In the genomic region with DNA sequence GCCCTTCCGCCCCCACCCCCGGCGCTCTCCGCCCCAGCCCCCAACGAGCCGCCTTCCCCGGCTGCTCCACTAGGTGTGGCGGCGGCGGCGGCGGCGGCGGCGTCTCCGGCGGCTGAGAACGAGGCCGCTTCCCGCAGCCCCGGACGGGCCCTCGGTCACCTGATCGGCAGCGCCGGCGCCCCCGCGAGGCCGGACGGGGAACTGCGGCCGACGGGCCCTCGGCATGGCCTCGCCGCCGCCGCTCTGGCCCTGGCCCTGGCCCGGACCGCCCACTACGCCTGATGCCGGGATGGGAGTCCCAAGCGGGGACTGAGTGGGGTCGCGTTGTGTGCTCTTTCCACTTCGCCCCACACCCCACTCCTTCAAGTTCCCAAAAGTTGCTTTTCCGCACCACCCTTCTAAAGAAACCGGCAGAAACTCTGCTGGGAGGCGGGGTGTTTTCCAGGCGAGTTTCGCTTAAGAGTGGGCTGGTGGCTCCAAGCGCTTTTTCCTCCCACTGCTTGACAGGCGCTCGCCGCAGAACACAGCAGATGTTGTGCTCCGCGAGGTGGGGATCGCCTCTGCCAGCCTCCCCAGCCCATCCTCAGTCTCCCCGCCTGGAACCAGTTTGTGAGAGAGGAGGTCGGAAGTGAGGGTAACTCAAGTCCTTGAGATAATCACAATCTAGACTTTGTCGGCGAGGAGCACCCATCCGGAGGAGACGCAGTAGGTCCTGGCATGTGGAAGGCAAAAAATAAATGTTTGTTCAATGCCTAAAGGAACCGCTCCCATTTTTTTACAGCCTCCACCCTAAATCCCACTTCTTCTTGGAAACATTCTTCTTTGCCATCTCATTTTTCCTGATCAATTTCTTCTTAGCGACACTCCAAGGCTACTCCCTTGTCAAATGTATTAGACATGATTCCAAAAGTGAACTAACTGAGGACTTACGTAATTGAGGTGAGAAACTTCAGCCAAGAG, we compare ENCODE assay signal across 8 cellular contexts. TPM values are rescaled to one million over a fixed set of nuclear protein-coding genes. Genes with fewer than 3 reads are reported as not detected.
DNase-seq lines count a peak whose midpoint lies in the region; ATAC-seq and TF ChIP-seq lines count a peak whose summit lies in the region.

A gene with protein sequence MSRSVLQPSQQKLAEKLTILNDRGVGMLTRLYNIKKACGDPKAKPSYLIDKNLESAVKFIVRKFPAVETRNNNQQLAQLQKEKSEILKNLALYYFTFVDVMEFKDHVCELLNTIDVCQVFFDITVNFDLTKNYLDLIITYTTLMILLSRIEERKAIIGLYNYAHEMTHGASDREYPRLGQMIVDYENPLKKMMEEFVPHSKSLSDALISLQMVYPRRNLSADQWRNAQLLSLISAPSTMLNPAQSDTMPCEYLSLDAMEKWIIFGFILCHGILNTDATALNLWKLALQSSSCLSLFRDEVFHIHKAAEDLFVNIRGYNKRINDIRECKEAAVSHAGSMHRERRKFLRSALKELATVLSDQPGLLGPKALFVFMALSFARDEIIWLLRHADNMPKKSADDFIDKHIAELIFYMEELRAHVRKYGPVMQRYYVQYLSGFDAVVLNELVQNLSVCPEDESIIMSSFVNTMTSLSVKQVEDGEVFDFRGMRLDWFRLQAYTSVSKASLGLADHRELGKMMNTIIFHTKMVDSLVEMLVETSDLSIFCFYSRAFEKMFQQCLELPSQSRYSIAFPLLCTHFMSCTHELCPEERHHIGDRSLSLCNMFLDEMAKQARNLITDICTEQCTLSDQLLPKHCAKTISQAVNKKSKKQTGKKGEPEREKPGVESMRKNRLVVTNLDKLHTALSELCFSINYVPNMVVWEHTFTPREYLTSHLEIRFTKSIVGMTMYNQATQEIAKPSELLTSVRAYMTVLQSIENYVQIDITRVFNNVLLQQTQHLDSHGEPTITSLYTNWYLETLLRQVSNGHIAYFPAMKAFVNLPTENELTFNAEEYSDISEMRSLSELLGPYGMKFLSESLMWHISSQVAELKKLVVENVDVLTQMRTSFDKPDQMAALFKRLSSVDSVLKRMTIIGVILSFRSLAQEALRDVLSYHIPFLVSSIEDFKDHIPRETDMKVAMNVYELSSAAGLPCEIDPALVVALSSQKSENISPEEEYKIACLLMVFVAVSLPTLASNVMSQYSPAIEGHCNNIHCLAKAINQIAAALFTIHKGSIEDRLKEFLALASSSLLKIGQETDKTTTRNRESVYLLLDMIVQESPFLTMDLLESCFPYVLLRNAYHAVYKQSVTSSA (minus strand): TSS at position 117 of the 960 bp plus-strand sequence. CDS start 358 bp downstream, outside the sequence.

- peak within 1 kb of the TSS; percentile 89 for H3K27ac ChIP-seq in 22Rv1

- peak; percentile 95 for TF ChIP-seq CTCF in 22Rv1 (IDR thresholded peaks at IDR 0.05)

- peak; percentile 69 for DNase-seq in NCI-H345 treated with DMSO at 0.1 percent for 48 hours (lab: John Stamatoyannopoulos, UW; ENCODE audit: unreplicated experiment)
- DNase-seq in activated CD4-positive, alpha-beta T cell treated with anti-CD3 and anti-CD28 coated beads, Interleukin-2, amount 50 U/mL, for 4 hours = peak; percentile 78 to 79
- DNase-seq in dermis blood vessel endothelial cell = peak; percentile 92
- peak; percentile 96 for DNase-seq in left kidney (ENCODE audit: low read depth, low spot score)
- DNase-seq in stimulated activated CD4-positive, alpha-beta T cell treated with anti-CD3 and anti-CD28 coated beads, Interleukin-1b, Interleukin-23, amount 100 ng/mL, for 4 hours (ENCODE audit: low read depth in 2 of 2) = peak; percentile 75 to 89

- peak; percentile 79 for ATAC-seq in GM18511 (IDR thresholded peaks at IDR 0.05; ENCODE audit: unreplicated experiment)
- peak; percentile 87 for ATAC-seq in HG03039 (IDR thresholded peaks at IDR 0.05; ENCODE audit: unreplicated experiment)

RNA-seq across cellular contexts. Expression of the gene that starts here (rescaled TPM):
- 171 and 364 TPM in 2 replicates for total RNA-seq in dermis blood vessel endothelial cell

Comparison
In these comparisons a context has a peak if more than half of its experiments do, and no peak if none do; other contexts are left out.
1. Peak in every context shown above with its lines: DNase-seq, ATAC-seq and H3K27ac ChIP-seq.